Comparison of ENCODE assay signal across 8 cellular contexts in genomic region chr19:57558525-57558924, GRCh38. TPM values are rescaled to one million over a fixed set of nuclear protein-coding genes. Genes with fewer than 3 reads are reported as not detected.
A peak's percentile ranks its signal among the peaks of the same experiment; 100 is the strongest.
DNase-seq lines count a peak whose midpoint lies in the region; FAIRE-seq and TF ChIP-seq lines count a peak whose summit lies in the region.

No MANE protein-coding gene starts in this region.

- no TSS peak for BruUV-seq in Caco-2 (replicated peaks; lab: Mats Ljungman, UMichigan)

- no peak overlapping the region for H2BK120ac ChIP-seq in H1 (replicated peaks; ENCODE audit: low read depth, low read length)

- H3K18ac ChIP-seq in H1 (ENCODE audit: extremely low read depth, low read length), result no peak overlapping the region

- no peak overlapping the region for H2AFZ ChIP-seq in H1 (ENCODE audit: low read length)
- H2AFZ ChIP-seq in neuron (ENCODE audit: low read depth, low read length), result no peak overlapping the region

- no peak overlapping the region for H2BK5ac ChIP-seq in H1 (ENCODE audit: low read depth, low read length)

- DNase-seq in Caco-2, result no peak
- no peak for DNase-seq in NT2/D1 (ENCODE audit: low read depth, low spot score)
- DNase-seq in H1 (ENCODE audit: low read depth in 1 of 2, low spot score in 2 of 2), result no peak
- DNase-seq in SW 1271 (lab: John Stamatoyannopoulos, UW), result no peak
- DNase-seq in mucosa of gallbladder (ENCODE audit: low spot score), result no peak
- DNase-seq in hypothalamus (lab: John Stamatoyannopoulos, UW), result no peak
- no peak for DNase-seq in GM10248 (ENCODE audit: extremely low spot score)

- H2AK5ac ChIP-seq in H1 (ENCODE audit: low read depth, low read length), result no peak overlapping the region

- no peak overlapping the region for H2BK15ac ChIP-seq in H1 (ENCODE audit: low read length)

- peak overlapping the region; percentile 94 for H3K27ac Mint-ChIP-seq in Caco-2 (ENCODE audit: unreplicated experiment)

- POLR2A ChIA-PET in Caco-2 (lab: Charles Lee) (interaction anchor here (0.6 kb wide), 1 partner anchor 112 kb away, joined by 3 read pairs; no protein-coding TSS in a partner anchor), H1 (lab: Charles Lee; ENCODE audit: partially characterized antibody) (interaction anchor here (0.6 to 2.2 kb wide), 7 partner anchors 12 to 272 kb away, joined by 3 to 6 read pairs (median 3); partner anchors contain the start of genes ZNF549, ZNF551 and ZNF773), GM10248 (lab: Yijun Ruan, JAX) (interaction anchor here (1.0 kb wide), 1 partner anchor 59 kb away, joined by 3 read pairs; the partner anchor contains the start of gene ZNF773)

- peak overlapping the region; percentile 51 to 86 for H3K4me2 ChIP-seq in H1 (ENCODE audit: insufficient read depth in 1 of 2, low read depth in 2 of 2, low read length in 2 of 2)

- H3K79me1 ChIP-seq in H1 (ENCODE audit: low read depth, low read length), result peaks cover 8% of the 10 kb centered on the region

- H4K5ac ChIP-seq in H1 (ENCODE audit: insufficient read length, low read depth, low read length), result no peak overlapping the region

- H2BK12ac ChIP-seq in H1 (ENCODE audit: low read depth, low read length), result no peak overlapping the region

- H3K23ac ChIP-seq in H1 (ENCODE audit: insufficient read length), result no peak overlapping the region

- H3K14ac ChIP-seq in H1 (ENCODE audit: insufficient read length), result no peak overlapping the region

- no peak; a peak in 1 of 3 replicates for TF ChIP-seq POLR2A in H1 (IDR thresholded peaks at IDR 0.05; ENCODE audit: control extremely low read depth in 1 of 2, low read depth in 2 of 2, low read length in 2 of 2)

- peaks cover 0 to 20% of the 10 kb centered on the region in 2 experiments; a peak in 3 of 4 replicates for H3K79me2 ChIP-seq in H1 (ENCODE audit: control insufficient read depth in 1 of 2, insufficient read depth in 2 of 2, low read length in 2 of 2)

- no peak overlapping the region for H4K91ac ChIP-seq in H1 (replicated peaks; ENCODE audit: insufficient read length, low read length)

- CTCF ChIA-PET in Caco-2 (lab: Charles Lee) (no interaction called here), H1 (lab: Charles Lee; ENCODE audit: partially characterized antibody) (interaction anchor here (1.0 to 1.9 kb wide), 2 partner anchors 93 to 127 kb away, joined by 3 to 6 read pairs; no protein-coding TSS in a partner anchor), GM10248 (lab: Yijun Ruan, JAX) (interaction anchor here (1.2 kb wide), 1 partner anchor 130 kb away, joined by 3 read pairs; no protein-coding TSS in a partner anchor)

- H3K27me3 ChIP-seq in Caco-2 (replicated peaks; ENCODE audit: control insufficient read depth, insufficient read depth, low read length), result no peaks in the 10 kb centered on the region
- no peaks in the 10 kb centered on the region for H3K27me3 ChIP-seq in NT2/D1 (ENCODE audit: insufficient read depth, insufficient read length)
- H3K27me3 ChIP-seq in H1 (replicated peaks in 1 of 4; ENCODE audit: control insufficient read depth in 3 of 4, extremely low read depth in 1 of 4, insufficient read depth in 3 of 4, low read length in 3 of 4), result no peaks in the 10 kb centered on the region
- no peaks in the 10 kb centered on the region for H3K27me3 ChIP-seq in neuron (ENCODE audit: insufficient read depth, low read length)

- WGBS in H1 (ENCODE audit: extremely low coverage in 1 of 2, insufficient coverage in 1 of 2, insufficient read length in 1 of 2, insufficient replicate concordance in 2 of 2, low coverage in 1 of 2, low lambda C conversion rate in 2 of 2, missing lambda C conversion rate in 1 of 2), 2 experiments, result 56% methylated on average over 6 of the region's 6 CpGs; no CpG with 5 or more reads in 1 of the 2 experiments

- TF ChIP-seq RAD21 in H1 (IDR thresholded peaks at IDR 0.05 in 1 of 2, conservative IDR thresholded peaks at IDR 0.05 in 1 of 2; ENCODE audit: low read depth in 2 of 2, low read length in 2 of 2), result peak; percentile 12 to 17; a peak in 1 of 4 replicates

- H3K27ac ChIP-seq in H1 (ENCODE audit: low read depth, low read length), result no peak overlapping the region

- peak overlapping the region; percentile 99 for H3K4me3 Mint-ChIP-seq in Caco-2 (ENCODE audit: unreplicated experiment)

- intact Hi-C loops in Caco-2 (cut with micrococcal nuclease; ENCODE audit: unreplicated experiment), result loop anchor here (2.0 kb wide), 1 partner anchor 358 kb away; the partner anchor contains the start of gene ZNF417

- H3K4me3 ChIP-seq in Caco-2 (ENCODE audit: low read depth, low read length), result peak overlapping the region; percentile 91
- peak overlapping the region; percentile 95 for H3K4me3 ChIP-seq in NT2/D1 (ENCODE audit: insufficient read length, low read depth)
- peak overlapping the region; percentile 80 to 96 (median 94); a peak in 7 of 8 replicates for H3K4me3 ChIP-seq in H1 (ENCODE audit: extremely low read depth in 1 of 4, insufficient read depth in 2 of 4, low read depth in 3 of 4, low read length in 4 of 4)
- H3K4me3 ChIP-seq in neuron (ENCODE audit: low read length), result peak overlapping the region; percentile 86

- TF ChIP-seq CTCF in Caco-2 (IDR thresholded peaks at IDR 0.05; ENCODE audit: insufficient read depth in 1 of 2, low read depth in 1 of 2, low read length in 1 of 2, severe bottlenecking in 1 of 2, unreplicated experiment in 1 of 2) (no peak), H1 (IDR thresholded peaks at IDR 0.05; ENCODE audit: control extremely low read depth in 1 of 3, insufficient read depth in 1 of 3, low read depth in 1 of 3, low read length in 3 of 3) (no peak), GM10248 (IDR thresholded peaks at IDR 0.05; ENCODE audit: control extremely low read depth, extremely low read depth, low read depth, missing control alignments) (no peak)

- no peak overlapping the region for H2BK20ac ChIP-seq in H1 (ENCODE audit: low read length)

- H3K9me3 ChIP-seq in Caco-2 (peaks cover 33% of the 10 kb centered on the region), NT2/D1 (ENCODE audit: insufficient read depth, low read length) (peaks cover 9% of the 10 kb centered on the region; the same call in 1 of the 2 replicates), H1 (ENCODE audit: insufficient read depth in 2 of 2, low read depth in 1 of 2, low read length in 1 of 2) (peaks cover 14 to 19% of the 10 kb centered on the region in 2 experiments), neuron (ENCODE audit: low read length) (peaks cover 19% of the 10 kb centered on the region)

- peaks cover 11% of the 10 kb centered on the region for H3K4me1 Mint-ChIP-seq in Caco-2 (ENCODE audit: low read depth, unreplicated experiment)

- H3K56ac ChIP-seq in H1 (replicated peaks; ENCODE audit: insufficient read length, low read depth, low read length), result no peak overlapping the region

- H3K9me3 Mint-ChIP-seq in Caco-2 (ENCODE audit: unreplicated experiment), result peaks cover 39% of the 10 kb centered on the region

- no peak for TF ChIP-seq EP300 in H1 (IDR thresholded peaks at IDR 0.05; ENCODE audit: borderline replicate concordance in 1 of 2, low read depth in 2 of 2, low read length in 2 of 2)

- no peaks in the 10 kb centered on the region for H3K4me1 ChIP-seq in Caco-2
- no peaks in the 10 kb centered on the region for H3K4me1 ChIP-seq in NT2/D1 (ENCODE audit: insufficient read depth, insufficient read length)
- H3K4me1 ChIP-seq in H1 (replicated peaks in 1 of 4; ENCODE audit: control insufficient read depth in 3 of 4, insufficient read depth in 4 of 4, low read length in 3 of 4), result peaks cover 0 to 4% (median under 1%) of the 10 kb centered on the region in 4 experiments; a peak in 3 of 7 replicates
- peaks cover 16% of the 10 kb centered on the region for H3K4me1 ChIP-seq in neuron (ENCODE audit: insufficient read depth, low read length)

- peaks cover 3% of the 10 kb centered on the region; the same call in 1 of the 2 replicates for H3K23me2 ChIP-seq in H1 (ENCODE audit: low read depth, low read length)

- no peak overlapping the region for H4K8ac ChIP-seq in H1 (ENCODE audit: extremely low read depth, insufficient read depth, low read length)

- H3K36me3 Mint-ChIP-seq in Caco-2 (ENCODE audit: insufficient read depth, unreplicated experiment), result peaks cover 36% of the 10 kb centered on the region

- H3K9ac ChIP-seq in NT2/D1 (ENCODE audit: insufficient read length, low read depth) (peak overlapping the region; percentile 95), H1 (replicated peaks in 1 of 4; ENCODE audit: extremely low read depth in 1 of 4, low read depth in 3 of 4, low read length in 3 of 4) (0 out of 7 replicates have a peak overlapping the region, but pooled peaks of 1 of the 4 experiments have one; percentile 81)

- H3K36me3 ChIP-seq in Caco-2 (ENCODE audit: control insufficient read depth, insufficient read depth, low read length) (peaks cover 10% of the 10 kb centered on the region), NT2/D1 (ENCODE audit: insufficient read depth, insufficient read length, low read length) (peaks cover 36% of the 10 kb centered on the region), H1 (ENCODE audit: control insufficient read depth in 2 of 4, insufficient read depth in 4 of 4, low read length in 3 of 4) (peaks cover 7 to 19% (median 13%) of the 10 kb centered on the region in 4 experiments; a peak in 7 of 8 replicates), neuron (ENCODE audit: insufficient read depth, low read length) (peaks cover 29% of the 10 kb centered on the region)

- no peak for FAIRE-seq in H1 (lab: Jason Lieb, UNC)

- no peak overlapping the region for H3K4ac ChIP-seq in H1 (replicated peaks; ENCODE audit: insufficient read length, low read depth, low read length)

- H3K27me3 Mint-ChIP-seq in Caco-2 (ENCODE audit: insufficient read depth, unreplicated experiment), result no peaks in the 10 kb centered on the region

- H4K20me1 ChIP-seq in H1 (replicated peaks in 1 of 2; ENCODE audit: control insufficient read depth in 1 of 2, insufficient read depth in 2 of 2, low read length in 2 of 2), result peaks cover 4 to 7% of the 10 kb centered on the region in 2 experiments

RNA-seq across cellular contexts. Expression of gene ZNF550, which starts 1.1 kb away (rescaled TPM):
- total RNA-seq in Caco-2 (2022), result 11.2 and 11.5 TPM in 2 replicates
- 10.4 and 10.7 TPM in 2 replicates for total RNA-seq in H1 (2021; fragmentation: NEBNext Ultra II Directional; extraction: Animal tissue kit (Norgen Biotek cat#: 25700))
- 4.5 and 4.6 TPM in 2 replicates for polyA plus RNA-seq in H1 (2011; rRNA removed)
- 7.9 TPM for polyA plus RNA-seq in H1 (2011; cell fraction: cytosol; rRNA removed)
- 11.5 TPM for polyA plus RNA-seq in H1 (2011; cell fraction: nucleus; rRNA removed)
- 6.6 to 12.6 TPM (median 9.2 TPM) in 4 replicates for polyA plus RNA-seq in H1 (2012, experiment 1 of 2)
- polyA plus RNA-seq in H1 (2012, experiment 2 of 2), result 0.58 TPM
- 5.0 TPM for polyA plus RNA-seq in H1 (2013, experiment 1 of 2)
- polyA plus RNA-seq in H1 (2013, experiment 2 of 2), result 4.6 TPM
- polyA minus RNA-seq in H1 (2011; rRNA and poly(A)+ RNA removed), result 15.5 and 20.7 TPM in 2 replicates
- 5.8 TPM for polyA minus RNA-seq in H1 (2011; cell fraction: cytosol; rRNA and poly(A)+ RNA removed)
- polyA minus RNA-seq in H1 (2011; cell fraction: nucleus; rRNA and poly(A)+ RNA removed), result 16.4 TPM
- total RNA-seq in mucosa of gallbladder, result 15.1 TPM

RNA-seq across cellular contexts. Expression of gene ZNF416, which starts 20.2 kb away (rescaled TPM):
- 5.5 and 6.1 TPM in 2 replicates for total RNA-seq in Caco-2 (2022)
- 9.7 and 10.3 TPM in 2 replicates for total RNA-seq in H1 (2021; fragmentation: NEBNext Ultra II Directional; extraction: Animal tissue kit (Norgen Biotek cat#: 25700))
- polyA plus RNA-seq in H1 (2011; rRNA removed), result 2.7 and 3.2 TPM in 2 replicates
- 3.5 TPM for polyA plus RNA-seq in H1 (2011; cell fraction: cytosol; rRNA removed)
- polyA plus RNA-seq in H1 (2011; cell fraction: nucleus; rRNA removed), result 3.3 TPM
- polyA plus RNA-seq in H1 (2012, experiment 1 of 2), result 5.6 to 6.7 TPM (median 6.4 TPM) in 4 replicates
- 3.0 TPM for polyA plus RNA-seq in H1 (2012, experiment 2 of 2)
- polyA plus RNA-seq in H1 (2013, experiment 1 of 2), result 5.6 TPM
- polyA plus RNA-seq in H1 (2013, experiment 2 of 2), result 5.2 TPM
- polyA minus RNA-seq in H1 (2011; rRNA and poly(A)+ RNA removed), result 17.8 and 19.4 TPM in 2 replicates
- polyA minus RNA-seq in H1 (2011; cell fraction: cytosol; rRNA and poly(A)+ RNA removed), result 7.8 TPM
- polyA minus RNA-seq in H1 (2011; cell fraction: nucleus; rRNA and poly(A)+ RNA removed), result 16.7 TPM
- 7.1 TPM for total RNA-seq in mucosa of gallbladder

RNA-seq across cellular contexts. Expression of gene ZIK1, which starts 25.4 kb away (rescaled TPM):
- not detected in 2 replicates for total RNA-seq in Caco-2 (2022)
- 36.5 and 38.5 TPM in 2 replicates for total RNA-seq in H1 (2021; fragmentation: NEBNext Ultra II Directional; extraction: Animal tissue kit (Norgen Biotek cat#: 25700))
- 19.4 and 21.2 TPM in 2 replicates for polyA plus RNA-seq in H1 (2011; rRNA removed)
- 25.7 TPM for polyA plus RNA-seq in H1 (2011; cell fraction: cytosol; rRNA removed)
- 23.4 TPM for polyA plus RNA-seq in H1 (2011; cell fraction: nucleus; rRNA removed)
- polyA plus RNA-seq in H1 (2012, experiment 1 of 2), result 24.9 to 32.0 TPM (median 28.0 TPM) in 4 replicates
- 3.1 TPM for polyA plus RNA-seq in H1 (2012, experiment 2 of 2)
- polyA plus RNA-seq in H1 (2013, experiment 1 of 2), result 19.7 TPM
- polyA plus RNA-seq in H1 (2013, experiment 2 of 2), result 20.0 TPM
- 39.3 and 52.8 TPM in 2 replicates for polyA minus RNA-seq in H1 (2011; rRNA and poly(A)+ RNA removed)
- polyA minus RNA-seq in H1 (2011; cell fraction: cytosol; rRNA and poly(A)+ RNA removed), result 15.0 TPM
- polyA minus RNA-seq in H1 (2011; cell fraction: nucleus; rRNA and poly(A)+ RNA removed), result 32.2 TPM
- 7.6 TPM for total RNA-seq in mucosa of gallbladder

RNA-seq across cellular contexts. Expression of gene ZNF549, which starts 31.4 kb away (rescaled TPM):
- total RNA-seq in Caco-2 (2022), result 5.2 and 5.5 TPM in 2 replicates
- 9.7 and 10.4 TPM in 2 replicates for total RNA-seq in H1 (2021; fragmentation: NEBNext Ultra II Directional; extraction: Animal tissue kit (Norgen Biotek cat#: 25700))
- polyA plus RNA-seq in H1 (2011; rRNA removed), result 3.0 and 4.3 TPM in 2 replicates
- 5.4 TPM for polyA plus RNA-seq in H1 (2011; cell fraction: cytosol; rRNA removed)
- polyA plus RNA-seq in H1 (2011; cell fraction: nucleus; rRNA removed), result 4.5 TPM
- polyA plus RNA-seq in H1 (2012, experiment 1 of 2), result 5.4 to 8.9 TPM (median 5.9 TPM) in 4 replicates
- polyA plus RNA-seq in H1 (2012, experiment 2 of 2), result 0.55 TPM
- 5.1 TPM for polyA plus RNA-seq in H1 (2013, experiment 1 of 2)
- 4.9 TPM for polyA plus RNA-seq in H1 (2013, experiment 2 of 2)
- polyA minus RNA-seq in H1 (2011; rRNA and poly(A)+ RNA removed), result 12.5 and 16.8 TPM in 2 replicates
- 9.9 TPM for polyA minus RNA-seq in H1 (2011; cell fraction: cytosol; rRNA and poly(A)+ RNA removed)
- 11.5 TPM for polyA minus RNA-seq in H1 (2011; cell fraction: nucleus; rRNA and poly(A)+ RNA removed)
- 8.0 TPM for total RNA-seq in mucosa of gallbladder

RNA-seq across cellular contexts. Expression of gene ZNF530, which starts 41.2 kb away (rescaled TPM):
- total RNA-seq in Caco-2 (2022), result 8.6 and 8.8 TPM in 2 replicates
- 6.3 and 9.3 TPM in 2 replicates for total RNA-seq in H1 (2021; fragmentation: NEBNext Ultra II Directional; extraction: Animal tissue kit (Norgen Biotek cat#: 25700))
- 4.2 and 4.7 TPM in 2 replicates for polyA plus RNA-seq in H1 (2011; rRNA removed)
- 7.3 TPM for polyA plus RNA-seq in H1 (2011; cell fraction: cytosol; rRNA removed)
- 5.4 TPM for polyA plus RNA-seq in H1 (2011; cell fraction: nucleus; rRNA removed)
- polyA plus RNA-seq in H1 (2012, experiment 1 of 2), result 5.7 to 7.5 TPM (median 5.9 TPM) in 4 replicates
- 3.8 TPM for polyA plus RNA-seq in H1 (2012, experiment 2 of 2)
- polyA plus RNA-seq in H1 (2013, experiment 1 of 2), result 3.7 TPM
- polyA plus RNA-seq in H1 (2013, experiment 2 of 2), result 3.9 TPM
- 8.1 and 8.3 TPM in 2 replicates for polyA minus RNA-seq in H1 (2011; rRNA and poly(A)+ RNA removed)
- 8.1 TPM for polyA minus RNA-seq in H1 (2011; cell fraction: cytosol; rRNA and poly(A)+ RNA removed)
- 13.6 TPM for polyA minus RNA-seq in H1 (2011; cell fraction: nucleus; rRNA and poly(A)+ RNA removed)
- total RNA-seq in mucosa of gallbladder, result 5.1 TPM
